ENCODE assay signal across 8 cellular contexts in genomic region chr2:233142355-233142897, GRCh38.
DNase-seq lines count a peak whose midpoint lies in the region; ATAC-seq and TF ChIP-seq lines count a peak whose summit lies in the region.

No MANE protein-coding gene starts in this region.

- peaks cover 24 to 90% (median 32%) of the 10 kb centered on the region in 3 donors for H3K36me3 Mint-ChIP-seq in CD8-positive, alpha-beta memory T cell
- peaks cover 71% of the 10 kb centered on the region for H3K36me3 Mint-ChIP-seq in activated T-helper 1 cell treated with anti-CD3 and anti-CD28 coated beads, Interleukin-12 subunit alpha, Interleukin-12 subunit beta, Interleukin-2, Interleukin-4 antibody, amounts not matched to agents 30 ng/mL and 10 ng/mL and 1 ng/mL, durations not matched to agents 14 hours and 24 hours and 36 hours (ENCODE audit: low read depth)

- H3K4me1 Mint-ChIP-seq in CD8-positive, alpha-beta memory T cell = peaks cover 44 to 52% (median 50%) of the 10 kb centered on the region in 3 donors
- H3K4me1 Mint-ChIP-seq in activated T-helper 1 cell treated with anti-CD3 and anti-CD28 coated beads, Interleukin-12 subunit alpha, Interleukin-12 subunit beta, Interleukin-2, Interleukin-4 antibody, amounts not matched to agents 30 ng/mL and 10 ng/mL and 1 ng/mL, durations not matched to agents 14 hours and 24 hours and 36 hours (ENCODE audit: low read depth) = peaks cover 41% of the 10 kb centered on the region

- H3K27me3 ChIP-seq in CD8-positive, alpha-beta memory T cell (ENCODE audit: insufficient read depth, low read length, poor library complexity, severe bottlenecking) = no peaks in the 10 kb centered on the region
- peaks cover 0 to 12% (median 0%) of the 10 kb centered on the region in 9 donors for H3K27me3 ChIP-seq in heart left ventricle

- ATAC-seq in HG03060 (IDR thresholded peaks at IDR 0.05; ENCODE audit: low read depth, unreplicated experiment) (peak; percentile 71), heart left ventricle (no peak), left cardiac atrium (no peak)

- no peak overlapping the region for H3K27ac ChIP-seq in CD8-positive, alpha-beta memory T cell (ENCODE audit: low read depth, low read length)
- no peak overlapping the region for H3K27ac ChIP-seq in heart left ventricle

- DNase-seq in CD8-positive, alpha-beta memory T cell = peak in 3 of 5 donors; percentile 11 to 54 (median 14)
- DNase-seq in GM19240 (ENCODE audit: insufficient read length, low spot score) (peak; percentile 33), heart left ventricle (no peak), NCI-H1436 (lab: John Stamatoyannopoulos, UW) (no peak), left cardiac atrium (no peak), DMS79 treated with DMSO at 0.1 percent for 48 hours (lab: John Stamatoyannopoulos, UW) (no peak)
- peak; percentile 16 for DNase-seq in activated T-helper 1 cell treated with anti-CD3 and anti-CD28 coated beads, Interleukin-12 subunit alpha, Interleukin-12 subunit beta, Interleukin-2, Interleukin-4 antibody, amounts not matched to agents 30 ng/mL and 10 ng/mL and 1 ng/mL, durations not matched to agents 14 hours and 24 hours and 36 hours (ENCODE audit: low spot score)

- no peak for TF ChIP-seq CTCF in heart left ventricle (IDR thresholded peaks at IDR 0.05)

- 58 to 71% (median 66%) methylated on average over 6 of the region's 6 CpGs for WGBS in heart left ventricle, 4 donors

- no peak for TF ChIP-seq POLR2A in heart left ventricle (IDR thresholded peaks at IDR 0.05)

- H3K27ac Mint-ChIP-seq in CD8-positive, alpha-beta memory T cell = peak overlapping the region; percentile 71 to 90 (median 84)
- H3K27ac Mint-ChIP-seq in activated T-helper 1 cell treated with anti-CD3 and anti-CD28 coated beads, Interleukin-12 subunit alpha, Interleukin-12 subunit beta, Interleukin-2, Interleukin-4 antibody, amounts not matched to agents 30 ng/mL and 10 ng/mL and 1 ng/mL, durations not matched to agents 14 hours and 24 hours and 36 hours = peak overlapping the region; percentile 73

- H3K4me3 Mint-ChIP-seq in CD8-positive, alpha-beta memory T cell = peak overlapping the region; percentile 11 to 81 (median 61)
- no peak overlapping the region for H3K4me3 Mint-ChIP-seq in activated T-helper 1 cell treated with anti-CD3 and anti-CD28 coated beads, Interleukin-12 subunit alpha, Interleukin-12 subunit beta, Interleukin-2, Interleukin-4 antibody, amounts not matched to agents 30 ng/mL and 10 ng/mL and 1 ng/mL, durations not matched to agents 14 hours and 24 hours and 36 hours

- H3K36me3 ChIP-seq in CD8-positive, alpha-beta memory T cell (ENCODE audit: insufficient read depth, low read length) = peaks cover 64% of the 10 kb centered on the region
- peaks cover 0 to 72% (median 10%) of the 10 kb centered on the region in 9 donors for H3K36me3 ChIP-seq in heart left ventricle

- no peaks in the 10 kb centered on the region for H3K9me3 ChIP-seq in CD8-positive, alpha-beta memory T cell (ENCODE audit: low read length)
- H3K9me3 ChIP-seq in heart left ventricle = no peaks in the 10 kb centered on the region

- H3K4me3 ChIP-seq in CD8-positive, alpha-beta memory T cell (ENCODE audit: low read length) = no peak overlapping the region
- no peak overlapping the region for H3K4me3 ChIP-seq in heart left ventricle

- H3K27me3 Mint-ChIP-seq in CD8-positive, alpha-beta memory T cell = peaks cover 0 to 1% of the 10 kb centered on the region in 2 donors
- no peaks in the 10 kb centered on the region for H3K27me3 Mint-ChIP-seq in activated T-helper 1 cell treated with anti-CD3 and anti-CD28 coated beads, Interleukin-12 subunit alpha, Interleukin-12 subunit beta, Interleukin-2, Interleukin-4 antibody, amounts not matched to agents 30 ng/mL and 10 ng/mL and 1 ng/mL, durations not matched to agents 14 hours and 24 hours and 36 hours (ENCODE audit: insufficient read depth)

- peaks cover 28% of the 10 kb centered on the region for H3K4me1 ChIP-seq in CD8-positive, alpha-beta memory T cell (ENCODE audit: insufficient read depth, low read length)
- no peaks in the 10 kb centered on the region for H3K4me1 ChIP-seq in heart left ventricle

- no peaks in the 10 kb centered on the region for H3K9me3 Mint-ChIP-seq in CD8-positive, alpha-beta memory T cell
- no peaks in the 10 kb centered on the region for H3K9me3 Mint-ChIP-seq in activated T-helper 1 cell treated with anti-CD3 and anti-CD28 coated beads, Interleukin-12 subunit alpha, Interleukin-12 subunit beta, Interleukin-2, Interleukin-4 antibody, amounts not matched to agents 30 ng/mL and 10 ng/mL and 1 ng/mL, durations not matched to agents 14 hours and 24 hours and 36 hours

- CTCF ChIA-PET in CD8-positive, alpha-beta memory T cell (lab: Charles Lee) = interaction anchor here (0.7 to 1.9 kb wide), 2 partner anchors 8 to 88 kb away, joined by 3 to 6 read pairs; no protein-coding TSS in a partner anchor

- POLR2A ChIA-PET in CD8-positive, alpha-beta memory T cell (lab: Charles Lee) = interaction anchor here (0.9 kb wide), 2 partner anchors 9 to 42 kb away, joined by 3 read pairs; no protein-coding TSS in a partner anchor

- intact Hi-C loops in activated T-helper 1 cell treated with anti-CD3 and anti-CD28 coated beads, Interleukin-12 subunit alpha, Interleukin-12 subunit beta, Interleukin-2, Interleukin-4 antibody, amounts not matched to agents 30 ng/mL and 10 ng/mL and 1 ng/mL, durations not matched to agents 14 hours and 24 hours and 36 hours (cut with micrococcal nuclease) = loop anchor here (2.0 to 5.0 kb wide), 3 partner anchors 60 to 90 kb away; partner anchors contain the start of gene INPP5D
- intact Hi-C loops in heart left ventricle (cut with DNase I) (no loop called here), left cardiac atrium (cut with DNase I) (no loop called here)

Comparison
In these comparisons a context has a peak if more than half of its experiments do, and no peak if none do; other contexts are left out.
1. DNase-seq: peak in CD8-positive, alpha-beta memory T cell (3 of 5), GM19240 (single experiment) and activated T-helper 1 cell treated with anti-CD3 and anti-CD28 coated beads, Interleukin-12 subunit alpha, Interleukin-12 subunit beta, Interleukin-2, Interleukin-4 antibody, amounts not matched to agents 30 ng/mL and 10 ng/mL and 1 ng/mL, durations not matched to agents 14 hours and 24 hours and 36 hours (single experiment); none in heart left ventricle (0 of 5), NCI-H1436 (single experiment), left cardiac atrium (single experiment) and DMS79 treated with DMSO at 0.1 percent for 48 hours (single experiment).